20 cellular contexts compared by ENCODE assay signal in genomic region chr16:19578378-19578851, GRCh38.
DNase-seq lines count a peak whose midpoint lies in the region; ATAC-seq and TF ChIP-seq lines count a peak whose summit lies in the region.
"Had no signal": no experiment of that assay in that cellular context is flagged by ENCODE, and none has a peak within 500 bp of the region (broad histone marks: within the 10 kb centered on the region; RNA-seq: fewer than 3 reads in every experiment).

No MANE protein-coding gene starts in this region.

- ATAC-seq in HG02763 (IDR thresholded peaks at IDR 0.05; ENCODE audit: unreplicated experiment) = no peak
- ATAC-seq in HG03097 (IDR thresholded peaks at IDR 0.05; ENCODE audit: low FRiP score, unreplicated experiment) = no peak
- no peak for ATAC-seq in HG03432 (IDR thresholded peaks at IDR 0.05; ENCODE audit: unreplicated experiment)
- ATAC-seq: activated CD8-positive, alpha-beta T cell treated with anti-CD3 and anti-CD28 coated beads, Interleukin-2, amount 10 ng/mL, durations not matched to agents 7 days and 5 days; GM12878; T-cell had no signal

- no peak for TF ChIP-seq CTCF in cardiac fibroblast (IDR thresholded peaks at IDR 0.05; ENCODE audit: low read depth, low read length)

- H3K4me3 ChIP-seq in cardiac fibroblast (replicated peaks in 1 of 2; ENCODE audit: low read depth in 2 of 2, low read length in 2 of 2) = no peak overlapping the region
- H3K4me3 ChIP-seq: colonic mucosa, GM12878, suprapubic skin had no signal

- intact Hi-C loops in posterior cingulate gyrus (cut with DNase I) = no loop called here

- DNase-seq in COLO829 (ENCODE audit: low spot score) = peak; percentile 46
- DNase-seq in cardiac fibroblast (ENCODE audit: low read depth in 2 of 2) = peak; percentile 20 to 64
- DNase-seq in hippocampal formation (lab: John Stamatoyannopoulos, UW) = peak; percentile 89 to 99
- peak; percentile 70 to 98 (median 84) for DNase-seq in posterior cingulate gyrus
- no peak for DNase-seq in stimulated activated CD4-positive, alpha-beta T cell treated with anti-CD3 and anti-CD28 coated beads, Interleukin-4, amount 100 ng/mL, for 24 hours
- DNase-seq: activated CD8-positive, alpha-beta T cell treated with anti-CD3 and anti-CD28 coated beads, Interleukin-2, amount 10 ng/mL, durations not matched to agents 7 days and 5 days; activated naive CD8-positive, alpha-beta T cell treated with anti-CD3 and anti-CD28 coated beads, Interleukin-2, amount 10 ng/mL, durations not matched to agents 7 days and 5 days; AML-193; Karpas-422; NCI-H1092 treated with DMSO at 0.1 percent for 48 hours; NK-92 treated with Interleukin-12 subunit alpha and Interleukin-12 subunit beta, amount 100 ng/mL, for 24 hours; retina; stimulated activated CD4-positive, alpha-beta T cell treated with anti-CD3 and anti-CD28 coated beads, Interleukin-1b, Interleukin-23, amount 100 ng/mL, for 48 hours; T-cell had no signal
